10 cellular contexts compared by ENCODE assay signal in genomic region chr17:76537288-76537577, GRCh38. TPM values are rescaled to one million over a fixed set of nuclear protein-coding genes. Genes with fewer than 3 reads are reported as not detected.
A peak's percentile ranks its signal among the peaks of the same experiment; 100 is the strongest.
DNase-seq lines count a peak whose midpoint lies in the region; ATAC-seq and TF ChIP-seq lines count a peak whose summit lies in the region.
"Had no signal": no experiment of that assay in that cellular context is flagged by ENCODE, and none has a peak within 500 bp of the region (broad histone marks: within the 10 kb centered on the region; RNA-seq: fewer than 3 reads in every experiment).

No MANE protein-coding gene starts in this region.

- no peaks in the 10 kb centered on the region for H3K27me3 ChIP-seq in ACC112 (ENCODE audit: insufficient read depth, low read length)
- peaks cover 50% of the 10 kb centered on the region for H3K27me3 ChIP-seq in gastroesophageal sphincter

- H2AFZ ChIP-seq in ACC112 (ENCODE audit: low read length, unreplicated experiment): no peak overlapping the region

- no peaks in the 10 kb centered on the region for H3K36me3 Mint-ChIP-seq in nephron progenitor cell (ENCODE audit: low read depth)
- H3K36me3 Mint-ChIP-seq in activated CD4-positive, alpha-beta memory T cell treated with anti-CD3 and anti-CD28 coated beads, Interleukin-2, amount 10 ng/mL, durations not matched to agents 7 days and 5 days (ENCODE audit: low read depth): no peaks in the 10 kb centered on the region

- H3K27ac ChIP-seq in ACC112 (ENCODE audit: low read depth, low read length) (peak overlapping the region; percentile 23; the same call in 1 of the 2 replicates), gastroesophageal sphincter (peak overlapping the region in 3 of 4 donors; percentile 69 to 86 (median 76))
- H3K27ac ChIP-seq: epithelial cell of prostate had no signal

- no peak for TF ChIP-seq POLR2A in gastroesophageal sphincter (IDR thresholded peaks at IDR 0.05)

- no peak overlapping the region for H3K27ac Mint-ChIP-seq in nephron progenitor cell
- H3K27ac Mint-ChIP-seq in activated CD4-positive, alpha-beta memory T cell treated with anti-CD3 and anti-CD28 coated beads, Interleukin-2, amount 10 ng/mL, durations not matched to agents 7 days and 5 days: no peak overlapping the region

- peaks cover 67% of the 10 kb centered on the region for H3K27me3 Mint-ChIP-seq in nephron progenitor cell (ENCODE audit: low read depth, poor library complexity)
- H3K27me3 Mint-ChIP-seq in activated CD4-positive, alpha-beta memory T cell treated with anti-CD3 and anti-CD28 coated beads, Interleukin-2, amount 10 ng/mL, durations not matched to agents 7 days and 5 days: peaks cover 46% of the 10 kb centered on the region

- peaks cover 5% of the 10 kb centered on the region for H3K79me2 ChIP-seq in ACC112 (ENCODE audit: control insufficient read depth, insufficient read depth, low read length, unreplicated experiment)

- H3K4me1 ChIP-seq in ACC112 (ENCODE audit: control insufficient read depth, insufficient read depth, low read length, unreplicated experiment) (peaks cover 37% of the 10 kb centered on the region), gastroesophageal sphincter (peaks cover 0 to 74% (median 34%) of the 10 kb centered on the region in 3 donors)

- H3K4me3 ChIP-seq in ACC112 (ENCODE audit: low read depth, low read length) (peak overlapping the region; percentile 81), gastroesophageal sphincter (peak overlapping the region; percentile 15 to 56)

- no peaks in the 10 kb centered on the region for H3K9me3 Mint-ChIP-seq in nephron progenitor cell
- no peaks in the 10 kb centered on the region for H3K9me3 Mint-ChIP-seq in activated CD4-positive, alpha-beta memory T cell treated with anti-CD3 and anti-CD28 coated beads, Interleukin-2, amount 10 ng/mL, durations not matched to agents 7 days and 5 days

- DNase-seq in RPMI7951 (ENCODE audit: low read depth): peak; percentile 34
- DNase-seq in nephron progenitor cell: no peak
- DNase-seq in COLO668 (lab: John Stamatoyannopoulos, UW; ENCODE audit: unreplicated experiment): no peak
- no peak for DNase-seq in DMS 273 treated with DMSO at 0.1 percent for 48 hours (lab: John Stamatoyannopoulos, UW)
- DNase-seq in NCI-H1092 (lab: John Stamatoyannopoulos, UW): no peak
- no peak for DNase-seq in activated CD4-positive, alpha-beta memory T cell treated with anti-CD3 and anti-CD28 coated beads, Interleukin-2, amount 10 ng/mL, durations not matched to agents 7 days and 5 days
- DNase-seq: COR-L47 had no signal

- H3K4me3 Mint-ChIP-seq in nephron progenitor cell: peak overlapping the region; percentile 67
- H3K4me3 Mint-ChIP-seq in activated CD4-positive, alpha-beta memory T cell treated with anti-CD3 and anti-CD28 coated beads, Interleukin-2, amount 10 ng/mL, durations not matched to agents 7 days and 5 days: no peak overlapping the region

- POLR2A ChIA-PET in activated CD4-positive, alpha-beta memory T cell treated with anti-CD3 and anti-CD28 coated beads, Interleukin-2, amount 10 ng/mL, durations not matched to agents 7 days and 5 days (lab: Charles Lee): interaction anchor here (0.9 kb wide), 1 partner anchor 12 kb away, joined by 3 read pairs; no protein-coding TSS in a partner anchor

- peak; percentile 17 for ATAC-seq in gastroesophageal sphincter

- H3K36me3 ChIP-seq in ACC112 (ENCODE audit: insufficient read depth, low read length) (no peaks in the 10 kb centered on the region), gastroesophageal sphincter (no peaks in the 10 kb centered on the region)

- WGBS in gastroesophageal sphincter (ENCODE audit: low coverage in 1 of 2), 2 donors: no CpG with 5 or more reads among the region's 26 CpGs

- H3K9me3 ChIP-seq in gastroesophageal sphincter: no peaks in the 10 kb centered on the region

- peaks cover 61% of the 10 kb centered on the region for H3K4me1 Mint-ChIP-seq in nephron progenitor cell
- H3K4me1 Mint-ChIP-seq in activated CD4-positive, alpha-beta memory T cell treated with anti-CD3 and anti-CD28 coated beads, Interleukin-2, amount 10 ng/mL, durations not matched to agents 7 days and 5 days: peaks cover 3% of the 10 kb centered on the region

- no peak for TF ChIP-seq CTCF in gastroesophageal sphincter (IDR thresholded peaks at IDR 0.05)
- no peak for TF ChIP-seq CTCF in nephron progenitor cell (IDR thresholded peaks at IDR 0.05)

- CTCF ChIA-PET in activated CD4-positive, alpha-beta memory T cell treated with anti-CD3 and anti-CD28 coated beads, Interleukin-2, amount 10 ng/mL, durations not matched to agents 7 days and 5 days (lab: Charles Lee): no interaction called here

- TF ChIP-seq EP300 in gastroesophageal sphincter (IDR thresholded peaks at IDR 0.05): no peak

RNA-seq across cellular contexts. Expression of gene CYGB, which starts 0.3 kb away (rescaled TPM):
- total RNA-seq in RPMI7951 (2014; rRNA removed; shearing (Covaris generic)): 1.1 and 2.0 TPM in 2 replicates
- total RNA-seq in gastroesophageal sphincter: 10 to 100 TPM; 12.6 to 23.2 (median 18.8) TPM
- not detected for total RNA-seq in activated CD4-positive, alpha-beta memory T cell treated with anti-CD3 and anti-CD28 coated beads, Interleukin-2, amount 10 ng/mL, durations not matched to agents 7 days and 5 days

RNA-seq across cellular contexts. Expression of gene PRCD, which starts 2.6 kb away (rescaled TPM):
- under 0.01 and 0.48 TPM in 2 replicates for total RNA-seq in RPMI7951 (2014; rRNA removed; shearing (Covaris generic))
- total RNA-seq in gastroesophageal sphincter: 10 to 100 TPM in 1 of 4 donors, 1 to 10 TPM in 2, under 1 TPM in 1; 0.57 to 11.2 (median 2.3) TPM
- not detected for total RNA-seq in activated CD4-positive, alpha-beta memory T cell treated with anti-CD3 and anti-CD28 coated beads, Interleukin-2, amount 10 ng/mL, durations not matched to agents 7 days and 5 days

RNA-seq across cellular contexts. Expression of gene RHBDF2, which starts 36.0 kb away (rescaled TPM):
- total RNA-seq in RPMI7951 (2014; rRNA removed; shearing (Covaris generic)): 22.6 and 24.0 TPM in 2 replicates
- 10 to 100 TPM in 1 of 4 donors, 1 to 10 TPM in 3; 7.3 to 20.5 (median 8.5) TPM for total RNA-seq in gastroesophageal sphincter
- 10 to 100 TPM; 33.2 to 33.8 TPM for total RNA-seq in activated CD4-positive, alpha-beta memory T cell treated with anti-CD3 and anti-CD28 coated beads, Interleukin-2, amount 10 ng/mL, durations not matched to agents 7 days and 5 days

RNA-seq across cellular contexts. Expression of gene ST6GALNAC2, which starts 48.4 kb away (rescaled TPM):
- total RNA-seq in RPMI7951 (2014; rRNA removed; shearing (Covaris generic)): 10.7 and 11.4 TPM in 2 replicates
- 10 to 100 TPM in 2 of 4 donors, 1 to 10 TPM in 2; 5.4 to 27.1 (median 10.6) TPM for total RNA-seq in gastroesophageal sphincter
- under 1 TPM; 0.25 to 0.65 TPM for total RNA-seq in activated CD4-positive, alpha-beta memory T cell treated with anti-CD3 and anti-CD28 coated beads, Interleukin-2, amount 10 ng/mL, durations not matched to agents 7 days and 5 days
